Comparison of ENCODE assay signal across 16 cellular contexts in the genomic region with DNA sequence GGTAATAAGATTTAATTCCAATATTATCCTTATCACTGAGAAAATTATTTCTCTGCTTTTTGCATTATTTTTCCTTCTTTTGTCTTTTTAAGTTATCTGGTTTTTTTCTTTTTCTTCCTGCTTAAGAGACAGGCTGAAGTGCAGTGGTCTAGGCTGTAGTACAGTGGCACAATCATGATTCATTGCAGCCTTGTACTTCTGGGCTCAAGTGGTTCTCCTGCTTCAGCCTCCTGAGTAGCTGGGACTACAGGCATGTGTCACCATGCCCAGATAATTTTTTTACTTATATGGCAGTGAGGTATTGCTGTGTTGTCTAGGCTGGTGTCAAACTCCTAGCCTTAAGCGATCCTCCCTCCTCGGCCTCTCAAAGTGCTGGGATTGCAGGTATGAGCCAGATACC.
DNase-seq lines count a peak whose midpoint lies in the region; ATAC-seq and TF ChIP-seq lines count a peak whose summit lies in the region.
"Had no signal": no experiment of that assay in that cellular context is flagged by ENCODE, and none has a peak within 500 bp of the region (broad histone marks: within the 10 kb centered on the region; RNA-seq: fewer than 3 reads in every experiment).

No MANE protein-coding gene starts in this region.

- no peak for TF ChIP-seq CTCF in left lung (IDR thresholded peaks at IDR 0.05)

- H3K27me3 ChIP-seq in left lung, result no peaks in the 10 kb centered on the region
- H3K27me3 ChIP-seq: BLaER1 treated with 17β-estradiol and CSF1 and Interleukin-3, amounts not matched to agents 10 nM and 100 nM had no signal

- DNase-seq in NCI-H2029 treated with DMSO at 0.1 percent for 48 hours (lab: John Stamatoyannopoulos, UW) (peak; percentile 9), NCI-H2029 (lab: John Stamatoyannopoulos, UW) (no peak), amniotic epithelial cell (ENCODE audit: low read depth) (peak; percentile 60), left lung (no peak), HuH-7 (ENCODE audit: low spot score) (no peak), NCI-H1105 treated with DMSO at 0.1 percent for 48 hours (lab: John Stamatoyannopoulos, UW) (no peak)
- DNase-seq: 8988T; CD4-positive, CD25-positive, alpha-beta regulatory T cell; DMS79; H7; IMR-90 had no signal

- intact Hi-C loops in left lung (cut with DNase I), result no loop called here

- H3K36me3 ChIP-seq in left lung, result peaks cover 0 to 19% of the 10 kb centered on the region in 2 donors

- no peak overlapping the region for H3K27ac ChIP-seq in left lung
- H3K27ac ChIP-seq: BLaER1 treated with 17β-estradiol and CSF1 and Interleukin-3, amounts not matched to agents 10 nM and 100 nM; HL-60 had no signal

- peaks cover 0 to 11% of the 10 kb centered on the region in 2 donors for H3K4me1 ChIP-seq in left lung

- no peak overlapping the region for H3K4me3 ChIP-seq in left lung
- H3K4me3 ChIP-seq: BLaER1 treated with 17β-estradiol and CSF1 and Interleukin-3, amounts not matched to agents 10 nM and 100 nM; GM12878; GM23338 had no signal

- ATAC-seq in left lung, result peak; percentile 77
- no peak for ATAC-seq in GM21576 (IDR thresholded peaks at IDR 0.05; ENCODE audit: unreplicated experiment)
- ATAC-seq: GM12878, GM23338 had no signal

- H3K9me3 ChIP-seq in left lung, result no peaks in the 10 kb centered on the region
- H3K9me3 ChIP-seq: BLaER1 treated with 17β-estradiol and CSF1 and Interleukin-3, amounts not matched to agents 10 nM and 100 nM had no signal

Comparison
In these comparisons a context has a peak if more than half of its experiments do, and no peak if none do; other contexts are left out.
1. DNase-seq: peak in NCI-H2029 treated with DMSO at 0.1 percent for 48 hours (single experiment) and amniotic epithelial cell (single experiment); none in NCI-H2029 (single experiment), left lung (0 of 2), HuH-7 (single experiment) and NCI-H1105 treated with DMSO at 0.1 percent for 48 hours (single experiment).